ENCODE assay signal across 8 cellular contexts in the genomic region with DNA sequence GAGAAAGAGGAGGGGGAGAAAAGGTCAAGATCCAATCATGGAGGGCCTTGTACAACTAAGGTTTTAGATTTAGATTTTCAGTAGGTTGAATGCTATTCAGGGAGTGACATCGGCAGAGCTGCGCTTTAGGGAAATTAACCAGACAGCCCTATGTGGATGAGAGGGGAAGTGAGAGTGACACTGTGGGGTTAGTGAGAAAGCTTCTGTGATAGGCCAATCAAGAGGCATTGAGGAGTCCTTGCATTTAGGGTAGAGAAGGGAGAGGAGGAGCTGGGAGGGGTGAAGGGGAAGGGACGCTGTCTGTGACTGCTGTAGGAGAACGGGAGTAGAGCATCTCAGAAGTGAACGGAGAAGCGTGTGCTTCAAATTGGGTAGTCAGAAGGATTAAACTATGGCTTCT. TPM values are rescaled to one million over a fixed set of nuclear protein-coding genes. Genes with fewer than 3 reads are reported as not detected.
DNase-seq lines count a peak whose midpoint lies in the region; ATAC-seq, FAIRE-seq and TF ChIP-seq lines count a peak whose summit lies in the region.

No MANE protein-coding gene starts in this region.

- H3K36me3 ChIP-seq in OCI-LY7 (ENCODE audit: insufficient read depth, low read length): no peaks in the 10 kb centered on the region

- peaks cover 17% of the 10 kb centered on the region for H3K4me1 ChIP-seq in OCI-LY7 (ENCODE audit: insufficient read depth, low read length, poor library complexity, severe bottlenecking)

- H3K9me3 ChIP-seq in OCI-LY7 (ENCODE audit: low read length): no peaks in the 10 kb centered on the region

- TF ChIP-seq CTCF in OCI-LY7 (conservative IDR thresholded peaks at IDR 0.05; ENCODE audit: low read length): no peak
- no peak for TF ChIP-seq CTCF in RWPE1 (conservative IDR thresholded peaks at IDR 0.05; ENCODE audit: low read depth)

- no peak for FAIRE-seq in RCC 7860 (lab: Jason Lieb, UNC)

- ATAC-seq in GM19328 (IDR thresholded peaks at IDR 0.05; ENCODE audit: unreplicated experiment): peak; percentile 99
- ATAC-seq in HG02981 (IDR thresholded peaks at IDR 0.05; ENCODE audit: unreplicated experiment): peak; percentile 92

- intact Hi-C loops in OCI-LY7 (cut with micrococcal nuclease; ENCODE audit: unreplicated experiment): no loop called here

- no TSS peak for BruUV-seq in OCI-LY7 (replicated peaks; lab: Mats Ljungman, UMichigan)

- H4K20me1 ChIP-seq in OCI-LY7 (ENCODE audit: insufficient read depth, low read length): no peaks in the 10 kb centered on the region

- peak; percentile 71 for DNase-seq in Ammon's horn (ENCODE audit: low spot score)
- peak; percentile 81 for DNase-seq in OCI-LY7 (ENCODE audit: low spot score)
- DNase-seq in RCC 7860 (ENCODE audit: low spot score): no peak
- no peak for DNase-seq in activated CD4-positive, alpha-beta T cell treated with anti-CD3 and anti-CD28 coated beads for 48 hours
- no peak for DNase-seq in NCI-H146 treated with DMSO at 0.1 percent for 48 hours (lab: John Stamatoyannopoulos, UW; ENCODE audit: unreplicated experiment)
- DNase-seq in RWPE1 (ENCODE audit: low spot score): no peak

- H3K27ac ChIP-seq in OCI-LY7 (ENCODE audit: low read depth, low read length, poor library complexity, severe bottlenecking) (peak overlapping the region; percentile 2), RWPE1 (no peak overlapping the region)

- no peaks in the 10 kb centered on the region for H3K79me2 ChIP-seq in OCI-LY7 (ENCODE audit: insufficient read depth, low read depth, low read length)

- POLR2A ChIA-PET in OCI-LY7 (lab: Charles Lee): interaction anchor here (0.6 to 1.4 kb wide), 7 partner anchors 9 to 189 kb away, joined by 3 to 5 read pairs (median 4); no protein-coding TSS in a partner anchor
- POLR2A ChIA-PET in RWPE1 (lab: Yijun Ruan, JAX; ENCODE audit: low non-redundant PET): no interaction called here

- H3K4me3 ChIP-seq in OCI-LY7 (ENCODE audit: low read depth, low read length, poor library complexity, severe bottlenecking): peak overlapping the region; percentile 1

- H2AFZ ChIP-seq in OCI-LY7 (ENCODE audit: low read length): peak overlapping the region; percentile 38; the same call in 1 of the 2 replicates

- peak overlapping the region; percentile 53 for H3K4me2 ChIP-seq in OCI-LY7 (ENCODE audit: low read length)

- no peaks in the 10 kb centered on the region for H3K9me2 ChIP-seq in OCI-LY7 (ENCODE audit: insufficient read depth, low read length)

- CTCF ChIA-PET in OCI-LY7 (lab: Charles Lee; ENCODE audit: unreplicated experiment): no interaction called here
- CTCF ChIA-PET in RWPE1 (lab: Yijun Ruan, JAX): no interaction called here

RNA-seq across cellular contexts. Expression of gene HSD17B6, which starts 3.4 kb away (rescaled TPM):
- 1.2 and 1.4 TPM in 2 replicates for total RNA-seq in OCI-LY7 (2014; rRNA removed; shearing (Covaris generic))
- 6.0 and 6.6 TPM in 2 replicates for total RNA-seq in OCI-LY7 (2022)

RNA-seq across cellular contexts. Expression of gene PRIM1, which starts 14.4 kb away (rescaled TPM):
- total RNA-seq in OCI-LY7 (2014; rRNA removed; shearing (Covaris generic)): 17.1 and 20.4 TPM in 2 replicates
- total RNA-seq in OCI-LY7 (2022): 49.5 and 53.5 TPM in 2 replicates

RNA-seq across cellular contexts. Expression of gene NACA, which starts 41.4 kb away (rescaled TPM):
- 1,560 and 1,723 TPM in 2 replicates for total RNA-seq in OCI-LY7 (2014; rRNA removed; shearing (Covaris generic))
- total RNA-seq in OCI-LY7 (2022): 879 and 892 TPM in 2 replicates

Comparison
In these comparisons a context has a peak if more than half of its experiments do, and no peak if none do; other contexts are left out.
1. DNase-seq: peak in Ammon's horn (single experiment) and OCI-LY7 (single experiment); none in RCC 7860 (single experiment), activated CD4-positive, alpha-beta T cell treated with anti-CD3 and anti-CD28 coated beads for 48 hours (single experiment), NCI-H146 treated with DMSO at 0.1 percent for 48 hours (single experiment) and RWPE1 (single experiment).